ENCODE assay signal across 8 cellular contexts in the genomic region with DNA sequence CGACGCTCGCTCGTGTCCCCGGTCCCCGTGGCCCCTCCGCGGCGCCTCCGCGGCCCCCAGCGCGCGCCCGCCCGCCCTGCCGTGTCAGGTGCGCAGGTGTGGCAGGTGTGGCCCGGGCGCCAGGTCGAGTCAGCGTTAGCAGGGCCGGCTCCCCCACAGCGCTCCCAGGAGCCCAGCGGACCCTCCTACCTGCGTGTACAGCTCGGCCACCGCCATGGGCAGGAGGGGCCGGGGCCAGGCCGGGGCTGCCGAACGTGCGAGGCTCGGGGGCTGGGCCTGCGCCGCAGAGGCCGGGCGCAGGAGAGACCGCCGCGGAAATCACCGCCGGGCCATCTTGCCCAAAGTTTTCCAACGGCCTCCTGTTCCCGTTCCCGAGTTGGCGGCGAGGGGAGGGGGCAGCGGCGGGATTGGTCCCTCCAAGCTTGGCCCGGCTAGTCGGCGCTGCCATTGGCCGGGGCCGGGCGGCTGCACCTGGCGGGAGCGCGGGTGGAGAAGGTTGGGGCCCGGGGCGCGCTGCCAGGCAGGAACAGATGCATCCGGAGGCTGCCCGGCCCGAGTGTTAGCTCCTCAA. TPM values are rescaled to one million over a fixed set of nuclear protein-coding genes. Genes with fewer than 3 reads are reported as not detected.
DNase-seq lines count a peak whose midpoint lies in the region; ATAC-seq and TF ChIP-seq lines count a peak whose summit lies in the region.

A gene with protein sequence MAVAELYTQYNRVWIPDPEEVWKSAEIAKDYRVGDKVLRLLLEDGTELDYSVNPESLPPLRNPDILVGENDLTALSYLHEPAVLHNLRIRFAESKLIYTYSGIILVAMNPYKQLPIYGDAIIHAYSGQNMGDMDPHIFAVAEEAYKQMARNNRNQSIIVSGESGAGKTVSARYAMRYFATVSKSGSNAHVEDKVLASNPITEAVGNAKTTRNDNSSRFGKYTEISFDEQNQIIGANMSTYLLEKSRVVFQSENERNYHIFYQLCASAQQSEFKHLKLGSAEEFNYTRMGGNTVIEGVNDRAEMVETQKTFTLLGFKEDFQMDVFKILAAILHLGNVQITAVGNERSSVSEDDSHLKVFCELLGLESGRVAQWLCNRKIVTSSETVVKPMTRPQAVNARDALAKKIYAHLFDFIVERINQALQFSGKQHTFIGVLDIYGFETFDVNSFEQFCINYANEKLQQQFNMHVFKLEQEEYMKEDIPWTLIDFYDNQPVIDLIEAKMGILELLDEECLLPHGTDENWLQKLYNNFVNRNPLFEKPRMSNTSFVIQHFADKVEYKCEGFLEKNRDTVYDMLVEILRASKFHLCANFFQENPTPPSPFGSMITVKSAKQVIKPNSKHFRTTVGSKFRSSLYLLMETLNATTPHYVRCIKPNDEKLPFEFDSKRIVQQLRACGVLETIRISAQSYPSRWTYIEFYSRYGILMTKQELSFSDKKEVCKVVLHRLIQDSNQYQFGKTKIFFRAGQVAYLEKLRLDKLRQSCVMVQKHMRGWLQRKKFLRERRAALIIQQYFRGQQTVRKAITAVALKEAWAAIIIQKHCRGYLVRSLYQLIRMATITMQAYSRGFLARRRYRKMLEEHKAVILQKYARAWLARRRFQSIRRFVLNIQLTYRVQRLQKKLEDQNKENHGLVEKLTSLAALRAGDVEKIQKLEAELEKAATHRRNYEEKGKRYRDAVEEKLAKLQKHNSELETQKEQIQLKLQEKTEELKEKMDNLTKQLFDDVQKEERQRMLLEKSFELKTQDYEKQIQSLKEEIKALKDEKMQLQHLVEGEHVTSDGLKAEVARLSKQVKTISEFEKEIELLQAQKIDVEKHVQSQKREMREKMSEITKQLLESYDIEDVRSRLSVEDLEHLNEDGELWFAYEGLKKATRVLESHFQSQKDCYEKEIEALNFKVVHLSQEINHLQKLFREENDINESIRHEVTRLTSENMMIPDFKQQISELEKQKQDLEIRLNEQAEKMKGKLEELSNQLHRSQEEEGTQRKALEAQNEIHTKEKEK (N-terminal part only) (minus strand): TSS at position 384 of the 571 bp plus-strand sequence. CDS start 168 bp downstream, at position 216.

- H3K36me3 ChIP-seq in DOHH2 (ENCODE audit: control insufficient read depth, low read length), result no peaks in the 10 kb centered on the region
- H3K36me3 ChIP-seq in MG63, result no peaks in the 10 kb centered on the region

- peaks cover 17% of the 10 kb centered on the region for H3K4me1 Mint-ChIP-seq in nephron

- peaks cover 22% of the 10 kb centered on the region for H3K4me1 ChIP-seq in DOHH2 (ENCODE audit: control insufficient read depth, low read length)
- H3K4me1 ChIP-seq in foreskin keratinocyte, result no peaks in the 10 kb centered on the region

- peaks cover 66% of the 10 kb centered on the region for H3K27me3 ChIP-seq in DOHH2 (ENCODE audit: control insufficient read depth, low read length)
- peaks cover 23% of the 10 kb centered on the region for H3K27me3 ChIP-seq in MG63
- H3K27me3 ChIP-seq in foreskin keratinocyte, result peaks cover 37% of the 10 kb centered on the region

- no peaks in the 10 kb centered on the region for H3K9me3 Mint-ChIP-seq in nephron

- peak within 1 kb of the TSS; percentile 64 for H3K4me2 ChIP-seq in DOHH2 (ENCODE audit: low read length)

- no peaks in the 10 kb centered on the region for H3K9me2 ChIP-seq in DOHH2 (replicated peaks; ENCODE audit: control insufficient read depth, low read length)

- no peaks in the 10 kb centered on the region for H3K79me2 ChIP-seq in DOHH2 (ENCODE audit: control insufficient read depth, low read length)

- peak within 1 kb of the TSS; percentile 80 to 88 (median 87) for H3K4me3 Mint-ChIP-seq in nephron

- peak; percentile 72 for ATAC-seq in foreskin keratinocyte

- no peak within 1 kb of the TSS for H3K27ac ChIP-seq in DOHH2 (ENCODE audit: low read depth, low read length)
- no peak within 1 kb of the TSS for H3K27ac ChIP-seq in foreskin keratinocyte

- H3K27ac Mint-ChIP-seq in nephron, result peak within 1 kb of the TSS; percentile 3 to 84 (median 24)

- no peak for TF ChIP-seq CTCF in DOHH2 (IDR thresholded peaks at IDR 0.05; ENCODE audit: low read depth, low read length, poor library complexity, severe bottlenecking)
- no peak for TF ChIP-seq CTCF in foreskin keratinocyte (conservative IDR thresholded peaks at IDR 0.05)
- no peak for TF ChIP-seq CTCF in nephron (IDR thresholded peaks at IDR 0.05; ENCODE audit: unreplicated experiment in 3 of 3)

- no peaks in the 10 kb centered on the region for H3K9me3 ChIP-seq in DOHH2 (ENCODE audit: control insufficient read depth, insufficient read depth, low read length)
- no peaks in the 10 kb centered on the region for H3K9me3 ChIP-seq in MG63

- H4K20me1 ChIP-seq in DOHH2 (ENCODE audit: control insufficient read depth, insufficient read depth, low read depth, low read length), result no peaks in the 10 kb centered on the region

- DNase-seq in MG63, result peak; percentile 59
- DNase-seq in UCSD-AML1 (lab: John Stamatoyannopoulos, UW; ENCODE audit: unreplicated experiment), result peak; percentile 75
- DNase-seq in foreskin keratinocyte, result no peak
- DNase-seq in NK-92 treated with Interleukin-12 subunit alpha and Interleukin-12 subunit beta, amount 100 ng/mL, for 24 hours (lab: John Stamatoyannopoulos, UW), result no peak
- no peak for DNase-seq in hepatic stellate cell (ENCODE audit: low spot score)
- DNase-seq in stimulated activated CD4-positive, alpha-beta T cell treated with anti-CD3 and anti-CD28 coated beads, Interleukin-2, amount 100 ng/mL, for 48 hours, result no peak

- H3K4me3 ChIP-seq in DOHH2 (ENCODE audit: low read length), result peak within 1 kb of the TSS; percentile 57
- H3K4me3 ChIP-seq in MG63, result peak within 1 kb of the TSS; percentile 42

- peaks cover 42% of the 10 kb centered on the region for H3K27me3 Mint-ChIP-seq in nephron (ENCODE audit: low read depth)

- no peaks in the 10 kb centered on the region for H3K36me3 Mint-ChIP-seq in nephron (ENCODE audit: low read depth)

- H3F3A ChIP-seq in DOHH2 (ENCODE audit: control insufficient read depth, insufficient read depth), result no peaks in the 10 kb centered on the region

RNA-seq across cellular contexts. Expression of the gene that starts here (rescaled TPM):
- not detected in 2 replicates for total RNA-seq in MG63 (2014; rRNA removed; shearing (Covaris generic); ENCODE audit: low replicate concordance)
- 0.28 and 0.37 TPM in 2 replicates for total RNA-seq in foreskin keratinocyte
- 0.08 and 0.28 TPM in 2 replicates for polyA plus RNA-seq in foreskin keratinocyte

Comparison
In these comparisons a context has a peak if more than half of its experiments do, and no peak if none do; other contexts are left out.
1. Peak in DNase-seq and H3K4me3 ChIP-seq in MG63; RNA of the gene not detected or under 1 TPM.
2. Peak in ATAC-seq in foreskin keratinocyte; RNA of the gene not detected or under 1 TPM.